30 cellular contexts compared by ENCODE assay signal in the genomic region with DNA sequence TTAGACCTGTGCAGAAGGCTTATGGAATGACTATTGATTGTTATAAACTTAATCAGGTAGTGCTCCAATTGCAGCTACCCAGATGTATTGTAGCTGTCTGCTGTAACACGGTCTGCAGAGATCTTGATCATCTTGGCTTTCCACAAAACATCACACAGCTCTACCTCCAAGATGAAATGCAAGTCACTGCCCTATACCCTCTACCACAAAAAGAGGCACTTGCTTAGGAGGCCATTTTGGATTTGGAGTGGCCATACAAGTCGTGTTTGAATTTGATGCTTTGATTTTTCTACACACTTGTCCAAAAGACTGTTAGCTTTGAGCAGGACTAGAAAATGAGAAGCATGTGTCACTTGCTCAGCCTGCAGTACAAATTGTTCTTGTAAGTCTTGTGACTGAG.
"Had no signal": no experiment of that assay in that cellular context is flagged by ENCODE, and none has a peak within 500 bp of the region (broad histone marks: within the 10 kb centered on the region; RNA-seq: fewer than 3 reads in every experiment).

No MANE protein-coding gene starts in this region.

- H3K4me3 Mint-ChIP-seq: mesothelial cell of epicardium; naive B cell; natural killer cell; nephron progenitor cell; neural progenitor cell; stimulated activated naive B cell treated with anti-CD40 and anti-IgM and Interleukin-4, amounts not matched to agents 10 μg/mL and 1 μg/mL and 100 μg/mL, for 72 hours had no signal

- H3K27ac ChIP-seq: left lung, lower lobe of right lung, neural progenitor cell, neutrophil, parathyroid adenoma, psoas muscle, right lobe of liver, skin epidermis, stomach, thoracic aorta, tibial artery, upper lobe of right lung, uterus had no signal

- H3K9ac ChIP-seq: neural progenitor cell, parathyroid adenoma had no signal

- H3K4me1 ChIP-seq: left lung, lower lobe of right lung, neural progenitor cell, parathyroid adenoma, psoas muscle, right lobe of liver, stomach, tibial artery, upper lobe of right lung, uterus had no signal

- H3K27me3 ChIP-seq: left lung, neural progenitor cell, neutrophil, right lobe of liver, stomach, tibial artery, upper lobe of right lung, uterus had no signal

- H3K27ac Mint-ChIP-seq: mesothelial cell of epicardium; naive B cell; natural killer cell; nephron progenitor cell; neural progenitor cell; stimulated activated naive B cell treated with anti-CD40 and anti-IgM and Interleukin-4, amounts not matched to agents 10 μg/mL and 1 μg/mL and 100 μg/mL, for 72 hours had no signal

- H3K79me2 ChIP-seq: parathyroid adenoma had no signal

- H2AFZ ChIP-seq: neural progenitor cell, parathyroid adenoma had no signal

- ATAC-seq: left colon; left lung; lower lobe of right lung; natural killer cell; psoas muscle; right lobe of liver; stimulated activated naive B cell treated with anti-CD40 and anti-IgM and Interleukin-4, amounts not matched to agents 10 μg/mL and 1 μg/mL and 100 μg/mL, for 72 hours; stimulated activated naive CD8-positive, alpha-beta T cell treated with anti-CD3 and anti-CD28 coated beads, Interleukin-15, Interleukin-2, amounts not matched to agents 100 U/mL and 50 U/mL, for 24 hours; upper lobe of right lung had no signal

- H3K36me3 ChIP-seq: left lung, lower lobe of right lung, neural progenitor cell, neutrophil, right lobe of liver, stomach, thoracic aorta, tibial artery, upper lobe of right lung, uterus had no signal

- DNase-seq: hippocampal formation; left colon; left lung; lower lobe of right lung; mammary epithelial cell; mesendoderm; naive B cell; natural killer cell; nephron progenitor cell; occipital lobe; psoas muscle; right lobe of liver; stimulated activated CD4-positive, alpha-beta T cell treated with anti-CD3 and anti-CD28 coated beads, Interleukin-12 subunit alpha, Interleukin-12 subunit beta, amount 100 ng/mL, for 4 hours; stimulated activated CD4-positive, alpha-beta T cell treated with anti-CD3 and anti-CD28 coated beads, Interleukin-15, amount 100 ng/mL, for 24 hours; stimulated activated CD4-positive, alpha-beta T cell treated with anti-CD3 and anti-CD28 coated beads, Interleukin-2, amount 100 ng/mL, for 24 hours; stimulated activated CD4-positive, alpha-beta T cell treated with anti-CD3 and anti-CD28 coated beads, Interleukin-4, amount 100 ng/mL, for 1 hour; stimulated activated naive B cell treated with anti-CD40 and anti-IgM and Interleukin-4, amounts not matched to agents 10 μg/mL and 1 μg/mL and 100 μg/mL, for 72 hours; stimulated activated naive CD8-positive, alpha-beta T cell treated with anti-CD3 and anti-CD28 coated beads, Interleukin-15, Interleukin-2, amounts not matched to agents 100 U/mL and 50 U/mL, for 24 hours; stomach; tibial artery; trophoblast cell; upper lobe of right lung; uterus had no signal

- H3K9me3 ChIP-seq: left lung, lower lobe of right lung, neutrophil, psoas muscle, right lobe of liver, stomach, thoracic aorta, tibial artery, upper lobe of right lung, uterus had no signal

- FAIRE-seq: keratinocyte had no signal

- H3K4me3 ChIP-seq: left lung, lower lobe of right lung, neural progenitor cell, psoas muscle, right lobe of liver, skin epidermis, stomach, thoracic aorta, tibial artery, upper lobe of right lung, uterus had no signal

- H3K4me2 ChIP-seq: neural progenitor cell had no signal

- H3K4me1 Mint-ChIP-seq: mesothelial cell of epicardium; naive B cell; natural killer cell; nephron progenitor cell; stimulated activated naive B cell treated with anti-CD40 and anti-IgM and Interleukin-4, amounts not matched to agents 10 μg/mL and 1 μg/mL and 100 μg/mL, for 72 hours had no signal

- H3K36me3 Mint-ChIP-seq: mesothelial cell of epicardium; naive B cell; natural killer cell; neural progenitor cell; stimulated activated naive B cell treated with anti-CD40 and anti-IgM and Interleukin-4, amounts not matched to agents 10 μg/mL and 1 μg/mL and 100 μg/mL, for 72 hours had no signal

- H3K9me3 Mint-ChIP-seq: neural progenitor cell; stimulated activated naive B cell treated with anti-CD40 and anti-IgM and Interleukin-4, amounts not matched to agents 10 μg/mL and 1 μg/mL and 100 μg/mL, for 72 hours had no signal
